11 cellular contexts compared by ENCODE assay signal in the genomic region with DNA sequence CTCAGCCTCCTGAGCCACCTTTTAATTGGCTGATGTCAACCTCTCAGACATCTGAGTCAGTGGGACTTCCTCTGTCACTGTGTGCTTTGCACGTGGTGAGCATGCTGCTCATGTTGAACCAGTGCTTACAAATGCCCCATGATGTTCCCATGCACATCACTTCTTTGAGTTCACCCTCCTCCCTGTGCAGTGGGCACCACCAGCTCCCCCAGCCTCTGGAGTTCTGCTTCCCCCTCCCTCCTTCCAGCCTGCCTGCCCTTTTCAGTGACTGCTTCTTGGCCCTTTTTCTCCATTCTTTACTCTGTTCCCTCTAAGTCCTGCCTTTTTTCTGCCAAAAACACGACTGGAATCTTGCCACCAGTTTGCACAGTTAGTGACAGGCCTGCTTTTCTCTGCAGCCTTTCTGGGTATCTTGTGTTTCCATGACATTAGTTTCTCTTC. TPM values are rescaled to one million over a fixed set of nuclear protein-coding genes. Genes with fewer than 3 reads are reported as not detected.
A peak's percentile ranks its signal among the peaks of the same experiment; 100 is the strongest.
DNase-seq lines count a peak whose midpoint lies in the region; ATAC-seq and TF ChIP-seq lines count a peak whose summit lies in the region.
"Had no signal": no experiment of that assay in that cellular context is flagged by ENCODE, and none has a peak within 500 bp of the region (broad histone marks: within the 10 kb centered on the region; RNA-seq: fewer than 3 reads in every experiment).

No MANE protein-coding gene starts in this region.

- ATAC-seq in stimulated activated naive CD8-positive, alpha-beta T cell treated with anti-CD3 and anti-CD28 coated beads, Interleukin-15, Interleukin-2, amounts not matched to agents 100 U/mL and 50 U/mL, for 24 hours = peak; percentile 74
- no peak for ATAC-seq in HG03457 (IDR thresholded peaks at IDR 0.05; ENCODE audit: unreplicated experiment)
- ATAC-seq in HG02763 (IDR thresholded peaks at IDR 0.05; ENCODE audit: unreplicated experiment) = no peak
- ATAC-seq: lower lobe of right lung had no signal

- TF ChIP-seq CTCF in foreskin fibroblast (IDR thresholded peaks at IDR 0.05; ENCODE audit: low read depth, low read length) = no peak

- DNase-seq in activated T-cell treated with anti-CD3 and anti-CD28 coated beads, Interleukin-2, amount 50 U/mL, for 24 hours = no peak
- no peak for DNase-seq in activated T-cell treated with anti-CD3 and anti-CD28 coated beads, Interleukin-2, amount 50 U/mL, for 1 hour
- DNase-seq in RPMI7951 (ENCODE audit: low read depth) = peak; percentile 46
- peak; percentile 59 to 73 for DNase-seq in foreskin fibroblast
- no peak for DNase-seq in stimulated activated naive CD8-positive, alpha-beta T cell treated with anti-CD3 and anti-CD28 coated beads, Interleukin-15, Interleukin-2, amounts not matched to agents 100 U/mL and 50 U/mL, for 24 hours
- no peak for DNase-seq in activated CD8-positive, alpha-beta memory T cell treated with anti-CD3 and anti-CD28 coated beads, Interleukin-2, amount 50 U/mL, for 4 hours
- DNase-seq: CD8-positive, alpha-beta memory T cell; cortex of kidney; lower lobe of right lung had no signal

- H3K27me3 Mint-ChIP-seq in activated T-cell treated with anti-CD3 and anti-CD28 coated beads, Interleukin-2, amount 50 U/mL, for 24 hours = no peaks in the 10 kb centered on the region

- peaks cover 58% of the 10 kb centered on the region for H3K4me1 Mint-ChIP-seq in activated T-cell treated with anti-CD3 and anti-CD28 coated beads, Interleukin-2, amount 50 U/mL, for 24 hours (ENCODE audit: low read depth)

- H3K4me3 ChIP-seq in foreskin fibroblast (ENCODE audit: low read depth in 1 of 2, low read length in 2 of 2) = no peak overlapping the region
- H3K4me3 ChIP-seq: lower lobe of right lung had no signal

- H3K9me3 Mint-ChIP-seq in activated T-cell treated with anti-CD3 and anti-CD28 coated beads, Interleukin-2, amount 50 U/mL, for 24 hours = no peaks in the 10 kb centered on the region
- H3K9me3 Mint-ChIP-seq: CD8-positive, alpha-beta memory T cell had no signal

- H3K27ac Mint-ChIP-seq in activated T-cell treated with anti-CD3 and anti-CD28 coated beads, Interleukin-2, amount 50 U/mL, for 24 hours = peak overlapping the region; percentile 79

- H3K4me3 Mint-ChIP-seq in activated T-cell treated with anti-CD3 and anti-CD28 coated beads, Interleukin-2, amount 50 U/mL, for 24 hours = no peak overlapping the region
- H3K4me3 Mint-ChIP-seq: CD8-positive, alpha-beta memory T cell had no signal

- H3K36me3 Mint-ChIP-seq in activated T-cell treated with anti-CD3 and anti-CD28 coated beads, Interleukin-2, amount 50 U/mL, for 24 hours (ENCODE audit: low read depth) = peaks cover 89% of the 10 kb centered on the region

RNA-seq across cellular contexts. Expression of gene USP10, which starts 41.6 kb away (rescaled TPM):
- total RNA-seq in RPMI7951 (2014; rRNA removed; shearing (Covaris generic)) = 51.1 and 54.6 TPM in 2 replicates

Comparison
In these comparisons a context has a peak if more than half of its experiments do, and no peak if none do; other contexts are left out.
1. DNase-seq: peak in RPMI7951 (single experiment) and foreskin fibroblast (2 of 2); none in activated T-cell treated with anti-CD3 and anti-CD28 coated beads, Interleukin-2, amount 50 U/mL, for 24 hours (single experiment), activated T-cell treated with anti-CD3 and anti-CD28 coated beads, Interleukin-2, amount 50 U/mL, for 1 hour (single experiment), stimulated activated naive CD8-positive, alpha-beta T cell treated with anti-CD3 and anti-CD28 coated beads, Interleukin-15, Interleukin-2, amounts not matched to agents 100 U/mL and 50 U/mL, for 24 hours (single experiment) and activated CD8-positive, alpha-beta memory T cell treated with anti-CD3 and anti-CD28 coated beads, Interleukin-2, amount 50 U/mL, for 4 hours (single experiment).